12 cellular contexts compared by ENCODE assay signal in genomic region chr5:55920784-55921183, GRCh38.
DNase-seq lines count a peak whose midpoint lies in the region; ATAC-seq and TF ChIP-seq lines count a peak whose summit lies in the region.
"Had no signal": no experiment of that assay in that cellular context is flagged by ENCODE, and none has a peak within 500 bp of the region (broad histone marks: within the 10 kb centered on the region; RNA-seq: fewer than 3 reads in every experiment).

No MANE protein-coding gene starts in this region.

- H4K20me1 ChIP-seq in smooth muscle cell (ENCODE audit: low read depth) = no peaks in the 10 kb centered on the region

- H3K9ac ChIP-seq in smooth muscle cell (ENCODE audit: low read depth) = no peak overlapping the region

- no peak overlapping the region for H3K4me3 ChIP-seq in LNCaP clone FGC (ENCODE audit: low read depth, low read length)
- no peak overlapping the region for H3K4me3 ChIP-seq in smooth muscle cell
- H3K4me3 ChIP-seq: heart left ventricle, K562 had no signal

- no peak overlapping the region for H3K27ac ChIP-seq in smooth muscle cell (ENCODE audit: low read depth)
- H3K27ac ChIP-seq: heart left ventricle had no signal

- H3K36me3 Mint-ChIP-seq in activated naive CD4-positive, alpha-beta T cell treated with anti-CD3 and anti-CD28 coated beads, Interleukin-2, amount 50 U/mL, for 72 hours = peaks cover 0 to 4% of the 10 kb centered on the region in 2 donors
- no peaks in the 10 kb centered on the region for H3K36me3 Mint-ChIP-seq in chondrocyte (ENCODE audit: low read depth)
- H3K36me3 Mint-ChIP-seq in activated CD4-positive, alpha-beta T cell treated with anti-CD3 and anti-CD28 coated beads, Interleukin-2, amount 10 ng/mL, durations not matched to agents 7 days and 5 days (ENCODE audit: low read depth) = no peaks in the 10 kb centered on the region

- ATAC-seq in activated naive CD4-positive, alpha-beta T cell treated with anti-CD3 and anti-CD28 coated beads, Interleukin-2, amount 50 U/mL, for 72 hours = no peak
- ATAC-seq: heart left ventricle, K562 had no signal

- H3K27me3 ChIP-seq in smooth muscle cell (ENCODE audit: low read depth) = no peaks in the 10 kb centered on the region
- H3K27me3 ChIP-seq: heart left ventricle had no signal

- H3K4me1 Mint-ChIP-seq in chondrocyte (ENCODE audit: low read depth) = peaks cover 13% of the 10 kb centered on the region
- H3K4me1 Mint-ChIP-seq in activated CD4-positive, alpha-beta T cell treated with anti-CD3 and anti-CD28 coated beads, Interleukin-2, amount 10 ng/mL, durations not matched to agents 7 days and 5 days = peaks cover 37% of the 10 kb centered on the region

- no peak overlapping the region for H3K4me3 Mint-ChIP-seq in chondrocyte (ENCODE audit: unreplicated experiment)
- H3K4me3 Mint-ChIP-seq in activated CD4-positive, alpha-beta T cell treated with anti-CD3 and anti-CD28 coated beads, Interleukin-2, amount 10 ng/mL, durations not matched to agents 7 days and 5 days = no peak overlapping the region
- H3K4me3 Mint-ChIP-seq: activated CD4-positive, alpha-beta T cell treated with anti-CD3 and anti-CD28 coated beads, Interleukin-2, amount 10 ng/mL, durations not matched to agents 24 days and 14 days had no signal

- POLR2A ChIA-PET in activated CD4-positive, alpha-beta T cell treated with anti-CD3 and anti-CD28 coated beads, Interleukin-2, amount 10 ng/mL, durations not matched to agents 7 days and 5 days (lab: Charles Lee) = no interaction called here

- no peaks in the 10 kb centered on the region for H3K4me1 ChIP-seq in smooth muscle cell (ENCODE audit: low read depth)

- H3K27ac Mint-ChIP-seq in activated naive CD4-positive, alpha-beta T cell treated with anti-CD3 and anti-CD28 coated beads, Interleukin-2, amount 50 U/mL, for 72 hours = peak overlapping the region; percentile 31 to 68
- no peak overlapping the region for H3K27ac Mint-ChIP-seq in chondrocyte (ENCODE audit: unreplicated experiment)
- H3K27ac Mint-ChIP-seq in activated CD4-positive, alpha-beta T cell treated with anti-CD3 and anti-CD28 coated beads, Interleukin-2, amount 10 ng/mL, durations not matched to agents 7 days and 5 days = no peak overlapping the region
- H3K27ac Mint-ChIP-seq: activated CD4-positive, alpha-beta T cell treated with anti-CD3 and anti-CD28 coated beads, Interleukin-2, amount 10 ng/mL, durations not matched to agents 24 days and 14 days had no signal

- H3K79me2 ChIP-seq in smooth muscle cell (ENCODE audit: low read depth) = no peaks in the 10 kb centered on the region

- CTCF ChIA-PET in activated CD4-positive, alpha-beta T cell treated with anti-CD3 and anti-CD28 coated beads, Interleukin-2, amount 10 ng/mL, durations not matched to agents 7 days and 5 days (lab: Charles Lee) = interaction anchor here (0.6 to 2.2 kb wide), 3 partner anchors 10 to 16 kb away, joined by 3 to 7 read pairs (median 3); no protein-coding TSS in a partner anchor

- WGBS in smooth muscle cell (ENCODE audit: low lambda C conversion rate) = 84% methylated on average over 5 of the region's 5 CpGs

- DNase-seq in activated naive CD4-positive, alpha-beta T cell treated with anti-CD3 and anti-CD28 coated beads, Interleukin-2, amount 50 U/mL, for 72 hours (ENCODE audit: low spot score in 2 of 2) = no peak
- DNase-seq in activated naive CD4-positive, alpha-beta T cell treated with anti-CD3 and anti-CD28 coated beads, Interleukin-2, amount 50 U/mL, for 16 hours = no peak
- no peak for DNase-seq in LNCaP clone FGC (ENCODE audit: low read depth)
- no peak for DNase-seq in chondrocyte (ENCODE audit: low spot score)
- no peak for DNase-seq in smooth muscle cell (lab: John Stamatoyannopoulos, UW; ENCODE audit: unreplicated experiment)
- DNase-seq in GM19238 (ENCODE audit: insufficient read length, low spot score) = no peak
- no peak for DNase-seq in NCI-H187 (lab: John Stamatoyannopoulos, UW)
- no peak for DNase-seq in activated CD4-positive, alpha-beta T cell treated with anti-CD3 and anti-CD28 coated beads, Interleukin-2, amount 10 ng/mL, durations not matched to agents 7 days and 5 days
- DNase-seq: activated CD4-positive, alpha-beta T cell treated with anti-CD3 and anti-CD28 coated beads, Interleukin-2, amount 10 ng/mL, durations not matched to agents 24 days and 14 days; aorta; heart left ventricle had no signal

- H3K27me3 Mint-ChIP-seq in chondrocyte (ENCODE audit: low read depth) = no peaks in the 10 kb centered on the region
- H3K27me3 Mint-ChIP-seq in activated CD4-positive, alpha-beta T cell treated with anti-CD3 and anti-CD28 coated beads, Interleukin-2, amount 10 ng/mL, durations not matched to agents 7 days and 5 days = no peaks in the 10 kb centered on the region
- H3K27me3 Mint-ChIP-seq: activated CD4-positive, alpha-beta T cell treated with anti-CD3 and anti-CD28 coated beads, Interleukin-2, amount 10 ng/mL, durations not matched to agents 24 days and 14 days had no signal

- no peaks in the 10 kb centered on the region for H3F3A ChIP-seq in smooth muscle cell (ENCODE audit: low read depth)

- no peaks in the 10 kb centered on the region for H3K9me3 Mint-ChIP-seq in activated naive CD4-positive, alpha-beta T cell treated with anti-CD3 and anti-CD28 coated beads, Interleukin-2, amount 50 U/mL, for 72 hours
- H3K9me3 Mint-ChIP-seq in chondrocyte (ENCODE audit: low read depth) = no peaks in the 10 kb centered on the region
- H3K9me3 Mint-ChIP-seq in activated CD4-positive, alpha-beta T cell treated with anti-CD3 and anti-CD28 coated beads, Interleukin-2, amount 10 ng/mL, durations not matched to agents 7 days and 5 days = no peaks in the 10 kb centered on the region
- H3K9me3 Mint-ChIP-seq: activated CD4-positive, alpha-beta T cell treated with anti-CD3 and anti-CD28 coated beads, Interleukin-2, amount 10 ng/mL, durations not matched to agents 24 days and 14 days had no signal

- H3K4me2 ChIP-seq in smooth muscle cell = no peak overlapping the region

- TF ChIP-seq CTCF in LNCaP clone FGC (IDR thresholded peaks at IDR 0.05; ENCODE audit: control insufficient read depth, extremely low read depth, insufficient read depth) (peak; percentile 77), chondrocyte (IDR thresholded peaks at IDR 0.05) (peak; percentile 74), smooth muscle cell (IDR thresholded peaks at IDR 0.05; ENCODE audit: borderline replicate concordance, insufficient read depth, poor library complexity, severe bottlenecking) (peak; percentile 5)

- H3K36me3 ChIP-seq in smooth muscle cell (ENCODE audit: low read depth) = no peaks in the 10 kb centered on the region
- H3K36me3 ChIP-seq: heart left ventricle had no signal

- no peak overlapping the region for H2AFZ ChIP-seq in smooth muscle cell (ENCODE audit: low read depth)

- no peaks in the 10 kb centered on the region for H3K9me3 ChIP-seq in smooth muscle cell (replicated peaks; ENCODE audit: low read depth)
- H3K9me3 ChIP-seq: heart left ventricle had no signal

Comparison
In these comparisons a context has a peak if more than half of its experiments do, and no peak if none do; other contexts are left out.
1. H3K27ac Mint-ChIP-seq: peak in activated naive CD4-positive, alpha-beta T cell treated with anti-CD3 and anti-CD28 coated beads, Interleukin-2, amount 50 U/mL, for 72 hours (2 of 2); none in chondrocyte (single experiment) and activated CD4-positive, alpha-beta T cell treated with anti-CD3 and anti-CD28 coated beads, Interleukin-2, amount 10 ng/mL, durations not matched to agents 7 days and 5 days (single experiment).
2. CTCF ChIP-seq: peak in every context shown above with its lines; median percentile 77 in LNCaP clone FGC; 74 in chondrocyte; 5 in smooth muscle cell.